ENCODE assay signal across 1 cellular context in the genomic region with DNA sequence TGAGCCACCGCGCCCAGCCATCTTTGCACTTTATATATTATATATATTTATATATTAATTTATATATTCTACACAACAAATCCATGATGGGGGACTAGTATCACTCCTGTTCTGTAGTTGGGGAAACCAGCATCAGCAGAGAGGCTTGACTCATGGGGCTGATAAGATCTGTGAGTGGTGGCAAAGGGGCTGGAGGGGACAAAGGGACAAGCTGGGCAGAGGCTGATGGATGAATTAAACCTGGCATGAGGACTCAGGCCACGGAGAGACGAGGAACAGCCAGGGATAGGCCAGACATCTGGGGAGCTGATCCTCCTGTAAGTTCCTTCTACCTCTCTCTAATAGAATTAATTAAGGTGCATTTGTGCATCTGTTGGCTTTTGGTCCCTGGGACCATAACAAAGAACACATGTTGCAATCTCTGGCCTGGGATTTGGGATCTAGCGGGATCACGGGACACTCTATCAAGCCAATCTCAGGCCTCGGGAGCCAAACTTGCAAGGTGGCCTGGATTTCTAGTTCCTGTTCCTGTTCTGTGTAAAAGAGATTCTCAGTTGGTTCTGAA.
TF ChIP-seq lines count a peak whose summit lies in the region.

No MANE protein-coding gene starts in this region.

TF ChIP-seq in HepG2, 621 proteins besides CTCF, POLR2A, EP300 and RAD21:
- TF ChIP-seq, protein P1, sequence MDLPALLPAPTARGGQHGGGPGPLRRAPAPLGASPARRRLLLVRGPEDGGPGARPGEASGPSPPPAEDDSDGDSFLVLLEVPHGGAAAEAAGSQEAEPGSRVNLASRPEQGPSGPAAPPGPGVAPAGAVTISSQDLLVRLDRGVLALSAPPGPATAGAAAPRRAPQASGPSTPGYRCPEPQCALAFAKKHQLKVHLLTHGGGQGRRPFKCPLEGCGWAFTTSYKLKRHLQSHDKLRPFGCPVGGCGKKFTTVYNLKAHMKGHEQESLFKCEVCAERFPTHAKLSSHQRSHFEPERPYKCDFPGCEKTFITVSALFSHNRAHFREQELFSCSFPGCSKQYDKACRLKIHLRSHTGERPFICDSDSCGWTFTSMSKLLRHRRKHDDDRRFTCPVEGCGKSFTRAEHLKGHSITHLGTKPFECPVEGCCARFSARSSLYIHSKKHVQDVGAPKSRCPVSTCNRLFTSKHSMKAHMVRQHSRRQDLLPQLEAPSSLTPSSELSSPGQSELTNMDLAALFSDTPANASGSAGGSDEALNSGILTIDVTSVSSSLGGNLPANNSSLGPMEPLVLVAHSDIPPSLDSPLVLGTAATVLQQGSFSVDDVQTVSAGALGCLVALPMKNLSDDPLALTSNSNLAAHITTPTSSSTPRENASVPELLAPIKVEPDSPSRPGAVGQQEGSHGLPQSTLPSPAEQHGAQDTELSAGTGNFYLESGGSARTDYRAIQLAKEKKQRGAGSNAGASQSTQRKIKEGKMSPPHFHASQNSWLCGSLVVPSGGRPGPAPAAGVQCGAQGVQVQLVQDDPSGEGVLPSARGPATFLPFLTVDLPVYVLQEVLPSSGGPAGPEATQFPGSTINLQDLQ (CRISPR knock-in tag; IDR thresholded peaks at IDR 0.05), result no peak
- 0 out of 2 replicates have a peak, but pooled peaks have one; percentile 3 for TF ChIP-seq CEBPB (IDR thresholded peaks at IDR 0.05; ENCODE audit: borderline replicate concordance, low read depth, low read length)
